ENCODE assay signal across 31 cellular contexts in the genomic region with DNA sequence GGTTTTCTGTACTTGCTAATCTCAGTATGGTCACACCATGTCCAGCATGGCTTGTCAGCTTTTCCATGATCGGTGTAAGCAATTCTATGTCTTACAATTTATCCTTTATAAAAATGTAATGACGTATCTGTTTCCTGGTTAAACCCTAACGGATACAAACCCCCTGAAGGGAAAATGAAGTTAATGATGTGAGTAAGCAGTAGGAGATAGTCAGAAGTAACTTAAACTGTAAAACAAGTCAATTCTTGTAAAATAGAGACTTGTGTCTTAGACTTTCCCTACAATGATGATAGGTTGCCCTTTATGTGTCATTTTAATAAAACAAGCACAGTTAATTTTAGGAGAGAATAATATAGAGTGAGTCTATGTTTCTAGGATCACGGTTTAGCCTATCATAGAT.
"Had no signal": no experiment of that assay in that cellular context is flagged by ENCODE, and none has a peak within 500 bp of the region (broad histone marks: within the 10 kb centered on the region; RNA-seq: fewer than 3 reads in every experiment).

No MANE protein-coding gene starts in this region.

- DNase-seq: activated CD4-positive, alpha-beta memory T cell treated with anti-CD3 and anti-CD28 coated beads for 36 hours; activated CD4-positive, alpha-beta T cell treated with anti-CD3 and anti-CD28 coated beads for 36 hours; activated CD4-positive, alpha-beta T cell treated with anti-CD3 and anti-CD28 coated beads, Interleukin-2, amount 10 ng/mL, durations not matched to agents 24 days and 14 days; activated CD4-positive, CD25-positive, alpha-beta regulatory T cell; activated CD4-positive, CD25-positive, alpha-beta regulatory T cell treated with anti-CD3 and anti-CD28 coated beads, Interleukin-2, amount 50 U/mL, for 72 hours; activated CD8-positive, alpha-beta memory T cell treated with anti-CD3 and anti-CD28 coated beads, Interleukin-2, amount 10 ng/mL, durations not matched to agents 7 days and 5 days; activated CD8-positive, alpha-beta memory T cell treated with anti-CD3 and anti-CD28 coated beads, Interleukin-2, amount 50 U/mL, for 4 hours; activated CD8-positive, alpha-beta T cell treated with anti-CD3 and anti-CD28 coated beads, Interleukin-2, amount 10 ng/mL, durations not matched to agents 7 days and 5 days; activated effector memory CD4-positive, alpha-beta T cell treated with anti-CD3 and anti-CD28 coated beads, Interleukin-2, amount 50 U/mL, for 16 hours; activated naive CD4-positive, alpha-beta T cell treated with anti-CD3 and anti-CD28 coated beads for 36 hours; activated naive CD8-positive, alpha-beta T cell treated with anti-CD3 and anti-CD28 coated beads for 36 hours; activated naive CD8-positive, alpha-beta T cell treated with anti-CD3 and anti-CD28 coated beads, Interleukin-2, amount 50 U/mL, for 24 hours; activated T-cell treated with anti-CD3 and anti-CD28 coated beads, Interleukin-2, amount 50 U/mL, for 1 hour; activated T-cell treated with anti-CD3 and anti-CD28 coated beads, Interleukin-2, amount 50 U/mL, for 48 hours; adrenal gland; central memory CD4-positive, alpha-beta T cell; cerebellar nuclear complex; colonic mucosa; effector CD8-positive, alpha-beta T cell; esophagus squamous epithelium; glutamatergic neuron; heart left ventricle; T-helper 2 cell had no signal

- H3K27me3 Mint-ChIP-seq: activated CD4-positive, alpha-beta memory T cell treated with anti-CD3 and anti-CD28 coated beads for 36 hours; activated CD4-positive, alpha-beta T cell treated with anti-CD3 and anti-CD28 coated beads for 36 hours; activated CD4-positive, alpha-beta T cell treated with anti-CD3 and anti-CD28 coated beads, Interleukin-2, amount 10 ng/mL, durations not matched to agents 24 days and 14 days; activated CD8-positive, alpha-beta memory T cell treated with anti-CD3 and anti-CD28 coated beads, Interleukin-2, amount 10 ng/mL, durations not matched to agents 7 days and 5 days; activated naive CD4-positive, alpha-beta T cell treated with anti-CD3 and anti-CD28 coated beads, Interleukin-2, amount 50 U/mL, for 24 hours; activated naive CD8-positive, alpha-beta T cell treated with anti-CD3 and anti-CD28 coated beads for 36 hours; activated naive CD8-positive, alpha-beta T cell treated with anti-CD3 and anti-CD28 coated beads, Interleukin-2, amount 50 U/mL, for 24 hours; brain had no signal

- H3K36me3 ChIP-seq: adrenal gland, ascending aorta, breast epithelium, cardiac muscle cell, colonic mucosa, esophagus squamous epithelium, heart left ventricle had no signal

- H3K27ac ChIP-seq: adrenal gland, ascending aorta, breast epithelium, cardiac muscle cell, colonic mucosa, epithelial cell of prostate, esophagus squamous epithelium, heart left ventricle had no signal

- H3K9me3 ChIP-seq: adrenal gland, ascending aorta, breast epithelium, colonic mucosa, esophagus squamous epithelium, heart left ventricle had no signal

- H3K4me3 Mint-ChIP-seq: activated CD4-positive, alpha-beta memory T cell treated with anti-CD3 and anti-CD28 coated beads for 36 hours; activated CD4-positive, alpha-beta T cell treated with anti-CD3 and anti-CD28 coated beads for 36 hours; activated CD4-positive, alpha-beta T cell treated with anti-CD3 and anti-CD28 coated beads, Interleukin-2, amount 10 ng/mL, durations not matched to agents 24 days and 14 days; activated CD8-positive, alpha-beta memory T cell treated with anti-CD3 and anti-CD28 coated beads, Interleukin-2, amount 10 ng/mL, durations not matched to agents 7 days and 5 days; activated CD8-positive, alpha-beta T cell treated with anti-CD3 and anti-CD28 coated beads, Interleukin-2, amount 10 ng/mL, durations not matched to agents 7 days and 5 days; activated naive CD4-positive, alpha-beta T cell treated with anti-CD3 and anti-CD28 coated beads for 36 hours; activated naive CD4-positive, alpha-beta T cell treated with anti-CD3 and anti-CD28 coated beads, Interleukin-2, amount 50 U/mL, for 24 hours; activated naive CD8-positive, alpha-beta T cell treated with anti-CD3 and anti-CD28 coated beads for 36 hours; activated naive CD8-positive, alpha-beta T cell treated with anti-CD3 and anti-CD28 coated beads, Interleukin-2, amount 50 U/mL, for 24 hours; activated T-helper 1 cell treated with anti-CD3 and anti-CD28 coated beads, Interleukin-12 subunit alpha, Interleukin-12 subunit beta, Interleukin-2, Interleukin-4 antibody, amounts not matched to agents 30 ng/mL and 10 ng/mL and 1 ng/mL, durations not matched to agents 14 hours and 24 hours and 36 hours; brain had no signal

- H3K36me3 Mint-ChIP-seq: activated CD4-positive, alpha-beta memory T cell treated with anti-CD3 and anti-CD28 coated beads for 36 hours; activated CD8-positive, alpha-beta memory T cell treated with anti-CD3 and anti-CD28 coated beads, Interleukin-2, amount 10 ng/mL, durations not matched to agents 7 days and 5 days; activated naive CD4-positive, alpha-beta T cell treated with anti-CD3 and anti-CD28 coated beads, Interleukin-2, amount 50 U/mL, for 24 hours; activated naive CD8-positive, alpha-beta T cell treated with anti-CD3 and anti-CD28 coated beads for 36 hours; brain had no signal

- H3K4me3 ChIP-seq: adrenal gland, ascending aorta, breast epithelium, cardiac muscle cell, colonic mucosa, esophagus squamous epithelium, heart left ventricle had no signal

- H3K4me1 ChIP-seq: adrenal gland, ascending aorta, breast epithelium, colonic mucosa, esophagus squamous epithelium, heart left ventricle had no signal

- H3K27ac Mint-ChIP-seq: activated CD4-positive, alpha-beta memory T cell treated with anti-CD3 and anti-CD28 coated beads for 36 hours; activated CD4-positive, alpha-beta T cell treated with anti-CD3 and anti-CD28 coated beads for 36 hours; activated CD4-positive, alpha-beta T cell treated with anti-CD3 and anti-CD28 coated beads, Interleukin-2, amount 10 ng/mL, durations not matched to agents 24 days and 14 days; activated CD8-positive, alpha-beta memory T cell treated with anti-CD3 and anti-CD28 coated beads, Interleukin-2, amount 10 ng/mL, durations not matched to agents 7 days and 5 days; activated CD8-positive, alpha-beta T cell treated with anti-CD3 and anti-CD28 coated beads, Interleukin-2, amount 10 ng/mL, durations not matched to agents 7 days and 5 days; activated naive CD4-positive, alpha-beta T cell treated with anti-CD3 and anti-CD28 coated beads for 36 hours; activated naive CD4-positive, alpha-beta T cell treated with anti-CD3 and anti-CD28 coated beads, Interleukin-2, amount 50 U/mL, for 24 hours; activated naive CD8-positive, alpha-beta T cell treated with anti-CD3 and anti-CD28 coated beads for 36 hours; activated naive CD8-positive, alpha-beta T cell treated with anti-CD3 and anti-CD28 coated beads, Interleukin-2, amount 50 U/mL, for 24 hours; activated T-helper 1 cell treated with anti-CD3 and anti-CD28 coated beads, Interleukin-12 subunit alpha, Interleukin-12 subunit beta, Interleukin-2, Interleukin-4 antibody, amounts not matched to agents 30 ng/mL and 10 ng/mL and 1 ng/mL, durations not matched to agents 14 hours and 24 hours and 36 hours; activated T-helper 2 cell treated with anti-CD3 and anti-CD28 coated beads, Interferon-gamma antibody, Interleukin-2, Interleukin-4, amounts not matched to agents 10 μg/mL and 5 μg/mL and 100 μg/mL, durations not matched to agents 14 hours and 24 hours and 36 hours; brain had no signal

- H3K27me3 ChIP-seq: adrenal gland, ascending aorta, breast epithelium, cardiac muscle cell, colonic mucosa, esophagus squamous epithelium, heart left ventricle had no signal

- H3K9me3 Mint-ChIP-seq: activated CD4-positive, alpha-beta memory T cell treated with anti-CD3 and anti-CD28 coated beads for 36 hours; activated CD4-positive, alpha-beta T cell treated with anti-CD3 and anti-CD28 coated beads, Interleukin-2, amount 10 ng/mL, durations not matched to agents 24 days and 14 days; activated naive CD4-positive, alpha-beta T cell treated with anti-CD3 and anti-CD28 coated beads for 36 hours; activated naive CD4-positive, alpha-beta T cell treated with anti-CD3 and anti-CD28 coated beads, Interleukin-2, amount 50 U/mL, for 24 hours; activated naive CD8-positive, alpha-beta T cell treated with anti-CD3 and anti-CD28 coated beads for 36 hours; activated naive CD8-positive, alpha-beta T cell treated with anti-CD3 and anti-CD28 coated beads, Interleukin-2, amount 50 U/mL, for 24 hours; activated T-helper 1 cell treated with anti-CD3 and anti-CD28 coated beads, Interleukin-12 subunit alpha, Interleukin-12 subunit beta, Interleukin-2, Interleukin-4 antibody, amounts not matched to agents 30 ng/mL and 10 ng/mL and 1 ng/mL, durations not matched to agents 14 hours and 24 hours and 36 hours; activated T-helper 2 cell treated with anti-CD3 and anti-CD28 coated beads, Interferon-gamma antibody, Interleukin-2, Interleukin-4, amounts not matched to agents 10 μg/mL and 5 μg/mL and 100 μg/mL, durations not matched to agents 14 hours and 24 hours and 36 hours; brain had no signal

- ATAC-seq: activated CD4-positive, alpha-beta T cell treated with anti-CD3 and anti-CD28 coated beads for 36 hours; activated CD8-positive, alpha-beta memory T cell treated with anti-CD3 and anti-CD28 coated beads, Interleukin-2, amount 10 ng/mL, durations not matched to agents 7 days and 5 days; activated CD8-positive, alpha-beta T cell treated with anti-CD3 and anti-CD28 coated beads, Interleukin-2, amount 10 ng/mL, durations not matched to agents 7 days and 5 days; activated naive CD8-positive, alpha-beta T cell treated with anti-CD3 and anti-CD28 coated beads, Interleukin-2, amount 50 U/mL, for 24 hours; heart left ventricle had no signal

- H3K4me1 Mint-ChIP-seq: activated CD4-positive, alpha-beta T cell treated with anti-CD3 and anti-CD28 coated beads for 36 hours; activated CD4-positive, alpha-beta T cell treated with anti-CD3 and anti-CD28 coated beads, Interleukin-2, amount 10 ng/mL, durations not matched to agents 24 days and 14 days; activated CD8-positive, alpha-beta memory T cell treated with anti-CD3 and anti-CD28 coated beads, Interleukin-2, amount 10 ng/mL, durations not matched to agents 7 days and 5 days; activated naive CD4-positive, alpha-beta T cell treated with anti-CD3 and anti-CD28 coated beads, Interleukin-2, amount 50 U/mL, for 24 hours; activated naive CD8-positive, alpha-beta T cell treated with anti-CD3 and anti-CD28 coated beads for 36 hours; activated naive CD8-positive, alpha-beta T cell treated with anti-CD3 and anti-CD28 coated beads, Interleukin-2, amount 50 U/mL, for 24 hours; brain had no signal
